33 cellular contexts compared by ENCODE assay signal in the genomic region with DNA sequence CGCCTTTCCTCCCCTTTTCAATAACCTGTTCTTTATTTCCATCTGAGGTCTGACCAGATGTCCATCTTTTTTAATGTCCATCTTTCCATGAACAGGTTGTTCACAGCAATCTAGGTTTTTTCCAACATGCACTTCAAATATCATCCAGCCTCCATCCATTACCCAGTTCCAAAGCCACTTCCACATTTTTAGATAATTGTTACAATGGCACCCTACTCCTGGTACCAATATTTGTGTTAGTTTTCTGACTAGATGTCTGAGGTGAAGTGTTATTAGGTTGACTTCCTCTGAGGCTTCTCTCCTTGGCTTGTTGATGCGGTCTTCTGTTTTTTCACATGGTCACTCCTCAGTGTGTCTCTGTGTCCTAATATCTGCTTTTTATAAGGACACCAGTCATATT.
"Had no signal": no experiment of that assay in that cellular context is flagged by ENCODE, and none has a peak within 500 bp of the region (broad histone marks: within the 10 kb centered on the region; RNA-seq: fewer than 3 reads in every experiment).

No MANE protein-coding gene starts in this region.

- DNase-seq: Karpas-422, Kasumi-1, MG63, MM.1S, NCI-H1048, NCI-H1092, NCI-H1092 treated with DMSO at 0.1 percent for 48 hours, NCI-H1105, NCI-H1105 treated with DMSO at 0.1 percent for 48 hours, NCI-H1417 treated with DMSO at 0.1 percent for 48 hours, NCI-H1436, NCI-H1436 treated with DMSO at 0.1 percent for 48 hours, NCI-H1694, NCI-H1694 treated with DMSO at 0.1 percent for 48 hours, NCI-H187, NCI-H187 treated with DMSO at 0.1 percent for 48 hours, NCI-H1930, NCI-H2029, NCI-H2029 treated with DMSO at 0.1 percent for 48 hours, NCI-H2081, NCI-H2081 treated with DMSO at 0.1 percent for 48 hours, NCI-H2107, NCI-H2171, NCI-H2171 treated with DMSO at 0.1 percent for 48 hours, NCI-H2227 treated with DMSO at 0.1 percent for 48 hours, NCI-H226, NCI-H345, NCI-H446, NCI-H446 treated with DMSO at 0.1 percent for 48 hours, NCI-H510A, NCI-H510A treated with DMSO at 0.1 percent for 48 hours, NCI-H524, NCI-H524 treated with DMSO at 0.1 percent for 48 hours had no signal

- H3K27me3 ChIP-seq: MG63 had no signal

- H3K36me3 ChIP-seq: MG63 had no signal

- H3K4me3 ChIP-seq: MG63 had no signal
